Comparison of ENCODE assay signal across 20 cellular contexts in the genomic region with DNA sequence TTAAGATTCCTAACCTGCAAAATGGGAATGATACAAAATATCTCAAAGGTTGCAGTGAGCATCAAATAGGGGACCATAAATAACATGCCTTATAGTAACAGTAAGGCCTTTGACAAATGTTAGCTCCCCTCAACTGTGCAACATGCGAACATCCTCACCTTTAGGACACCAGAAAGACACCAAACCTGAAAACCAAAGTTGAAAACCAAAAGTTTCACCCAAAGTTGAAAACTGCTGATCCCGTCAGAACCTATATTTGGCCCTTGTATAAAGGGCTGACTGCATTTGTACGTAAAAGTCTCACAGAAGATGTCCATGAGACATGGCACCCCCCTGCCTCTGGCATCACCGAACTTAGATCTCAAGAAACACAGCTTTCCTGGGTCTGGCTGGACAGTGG.
A peak's percentile ranks its signal among the peaks of the same experiment; 100 is the strongest.
DNase-seq lines count a peak whose midpoint lies in the region; ATAC-seq and TF ChIP-seq lines count a peak whose summit lies in the region.
"Had no signal": no experiment of that assay in that cellular context is flagged by ENCODE, and none has a peak within 500 bp of the region (broad histone marks: within the 10 kb centered on the region; RNA-seq: fewer than 3 reads in every experiment).

No MANE protein-coding gene starts in this region.

- peaks cover 22% of the 10 kb centered on the region for H3F3A ChIP-seq in MM.1S (ENCODE audit: insufficient read depth, low read length)

- H3K4me2 ChIP-seq in KMS-11 (peak overlapping the region; percentile 78), MM.1S (ENCODE audit: low read depth, low read length) (peak overlapping the region; percentile 57)
- H3K4me2 ChIP-seq: BLaER1 had no signal

- no peaks in the 10 kb centered on the region for H4K20me1 ChIP-seq in KMS-11 (ENCODE audit: insufficient read depth)
- H4K20me1 ChIP-seq in MM.1S (ENCODE audit: insufficient read depth, low read length): no peaks in the 10 kb centered on the region

- no peaks in the 10 kb centered on the region for H3K9me3 ChIP-seq in MM.1S (replicated peaks; ENCODE audit: insufficient read depth, low read length)
- H3K9me3 ChIP-seq: BE2C, BLaER1 had no signal

- TF ChIP-seq CTCF in KMS-11 (conservative IDR thresholded peaks at IDR 0.05; ENCODE audit: low read depth, low read length) (no peak), MM.1S (IDR thresholded peaks at IDR 0.05; ENCODE audit: low read length) (no peak), VCaP (conservative IDR thresholded peaks at IDR 0.05) (no peak)

- ATAC-seq in HG03280 (IDR thresholded peaks at IDR 0.05; ENCODE audit: unreplicated experiment): no peak
- ATAC-seq in HG02763 (IDR thresholded peaks at IDR 0.05; ENCODE audit: unreplicated experiment): no peak

- no peaks in the 10 kb centered on the region for H3K9me2 ChIP-seq in MM.1S (replicated peaks; ENCODE audit: insufficient read depth, low read length)

- peaks cover 90% of the 10 kb centered on the region for H3K4me1 ChIP-seq in KMS-11 (ENCODE audit: low read depth, poor library complexity, severe bottlenecking)
- H3K4me1 ChIP-seq in MM.1S (ENCODE audit: low read length): peaks cover 48% of the 10 kb centered on the region
- H3K4me1 ChIP-seq: BE2C, BLaER1 had no signal

- no peaks in the 10 kb centered on the region; the same call in 1 of the 2 replicates for H3K36me3 ChIP-seq in KMS-11 (ENCODE audit: insufficient read depth)
- H3K36me3 ChIP-seq in MM.1S (replicated peaks; ENCODE audit: insufficient read depth, low read length): peaks cover 3% of the 10 kb centered on the region; the same call in 1 of the 2 replicates

- no peak overlapping the region for H2AFZ ChIP-seq in KMS-11 (ENCODE audit: low read depth)
- no peak overlapping the region for H2AFZ ChIP-seq in MM.1S (ENCODE audit: low read length)

- peak overlapping the region; percentile 33 for H3K9ac ChIP-seq in KMS-11
- H3K9ac ChIP-seq in MM.1S (ENCODE audit: low read length): peak overlapping the region; percentile 68
- H3K9ac ChIP-seq: BLaER1 had no signal

- no peaks in the 10 kb centered on the region for H3K27me3 ChIP-seq in KMS-11 (ENCODE audit: insufficient read depth, low read depth)
- no peaks in the 10 kb centered on the region for H3K27me3 ChIP-seq in MM.1S (replicated peaks; ENCODE audit: insufficient read depth, low read length)
- H3K27me3 ChIP-seq: BE2C, BLaER1 had no signal

- H3K79me2 ChIP-seq in KMS-11 (ENCODE audit: insufficient read depth, low read depth) (peaks cover 74% of the 10 kb centered on the region), MM.1S (ENCODE audit: low read length) (peaks cover 75% of the 10 kb centered on the region)

- peak overlapping the region; percentile 77 for H3K27ac ChIP-seq in KMS-11
- H3K27ac ChIP-seq in MM.1S (ENCODE audit: low read length): peak overlapping the region; percentile 95
- peak overlapping the region; percentile 89 for H3K27ac ChIP-seq in VCaP
- H3K27ac ChIP-seq: BLaER1 had no signal

- DNase-seq in MM.1S: peak; percentile 86
- no peak for DNase-seq in stimulated activated naive CD4-positive, alpha-beta T cell (lab: John Stamatoyannopoulos, UW)
- DNase-seq: 8988T; ACHN; BE2C; C1 segment of cervical spinal cord; CD4-positive, alpha-beta memory T cell; CD4-positive, CD25-positive, alpha-beta regulatory T cell; CD8-positive, alpha-beta memory T cell; COR-L47; DMS 273 treated with DMSO at 0.1 percent for 48 hours; DMS153; DMS53; DMS79; GF-D8 had no signal

- H3K4me3 ChIP-seq in KMS-11 (IDR thresholded peaks at IDR 0.05; ENCODE audit: insufficient read depth, low read depth, low read length): no peak overlapping the region
- 0 out of 2 replicates have a peak overlapping the region, but pooled peaks have one; percentile 4 for H3K4me3 ChIP-seq in MM.1S (ENCODE audit: low read length)
- H3K4me3 ChIP-seq: BLaER1 had no signal
